21 cellular contexts compared by ENCODE assay signal in the genomic region with DNA sequence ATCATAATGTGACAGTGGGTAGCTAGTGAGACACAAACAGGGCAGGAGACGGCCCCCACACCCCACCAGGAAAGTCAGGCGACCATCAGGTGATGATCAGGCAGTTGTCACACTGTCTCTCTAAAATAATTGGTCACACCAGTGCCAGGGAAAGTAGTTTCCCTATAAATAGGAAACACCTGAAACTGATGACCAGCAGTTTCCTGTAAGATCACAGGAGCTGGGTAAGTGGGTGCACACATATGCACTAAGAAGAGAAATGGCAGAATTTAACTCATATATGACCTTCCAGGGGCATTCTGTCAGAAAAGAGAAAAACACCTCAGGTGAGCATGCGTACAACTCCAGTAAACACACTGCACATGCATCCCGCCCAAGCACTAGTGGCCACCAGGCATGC.
DNase-seq lines count a peak whose midpoint lies in the region; TF ChIP-seq lines count a peak whose summit lies in the region.
"Had no signal": no experiment of that assay in that cellular context is flagged by ENCODE, and none has a peak within 500 bp of the region (broad histone marks: within the 10 kb centered on the region; RNA-seq: fewer than 3 reads in every experiment).

No MANE protein-coding gene starts in this region.

- intact Hi-C loops in Caco-2 (cut with micrococcal nuclease; ENCODE audit: unreplicated experiment) (no loop called here), dorsolateral prefrontal cortex (cut with DNase I) (loop anchor here in 1 of 2 donors (10.0 kb wide), 1 partner anchor 206 kb away; no protein-coding TSS in a partner anchor)

- H3K79me2 ChIP-seq in GM23248 (ENCODE audit: insufficient read depth) (no peaks in the 10 kb centered on the region), smooth muscle cell (ENCODE audit: low read depth) (no peaks in the 10 kb centered on the region)

- CTCF ChIA-PET in Caco-2 (lab: Charles Lee): no interaction called here

- 21 to 25% methylated on average over 4 of the region's 4 CpGs for WGBS in GM23248 (ENCODE audit: low coverage in 1 of 2, low lambda C conversion rate in 2 of 2, missing lambda C conversion rate in 2 of 2), 2 experiments
- WGBS in smooth muscle cell (ENCODE audit: low lambda C conversion rate): 91% methylated on average over 4 of the region's 4 CpGs

- no peaks in the 10 kb centered on the region for H3F3A ChIP-seq in GM23248 (ENCODE audit: insufficient read depth)
- H3F3A ChIP-seq in smooth muscle cell (ENCODE audit: low read depth): no peaks in the 10 kb centered on the region

- no peaks in the 10 kb centered on the region for H3K4me1 ChIP-seq in Caco-2
- no peaks in the 10 kb centered on the region for H3K4me1 ChIP-seq in GM23248 (ENCODE audit: insufficient read depth)
- peaks cover 3% of the 10 kb centered on the region for H3K4me1 ChIP-seq in smooth muscle cell (ENCODE audit: low read depth)
- H3K4me1 ChIP-seq: HAP-1 had no signal

- no peaks in the 10 kb centered on the region for H3K36me3 ChIP-seq in Caco-2 (ENCODE audit: control insufficient read depth, insufficient read depth, low read length)
- H3K36me3 ChIP-seq in GM23248 (ENCODE audit: low read depth): no peaks in the 10 kb centered on the region
- no peaks in the 10 kb centered on the region for H3K36me3 ChIP-seq in smooth muscle cell (ENCODE audit: low read depth)
- H3K36me3 ChIP-seq: BLaER1, HAP-1 had no signal

- H2AFZ ChIP-seq in GM23248 (no peak overlapping the region), smooth muscle cell (ENCODE audit: low read depth) (no peak overlapping the region)

- H3K36me3 Mint-ChIP-seq in Caco-2 (ENCODE audit: insufficient read depth, unreplicated experiment): no peaks in the 10 kb centered on the region
- H3K36me3 Mint-ChIP-seq: CD4-positive, CD25-positive, alpha-beta regulatory T cell; CD8-positive, alpha-beta T cell had no signal

- H3K27ac ChIP-seq in dorsolateral prefrontal cortex (peak overlapping the region in 46 of 59 donors; percentile 2 to 80 (median 52)), temporal lobe (ENCODE audit: low read depth, low read length) (peak overlapping the region; percentile 6), GM23248 (no peak overlapping the region), smooth muscle cell (ENCODE audit: low read depth) (no peak overlapping the region)
- H3K27ac ChIP-seq: 22Rv1, BLaER1, C4-2B had no signal

- H3K27me3 ChIP-seq in Caco-2 (replicated peaks; ENCODE audit: control insufficient read depth, insufficient read depth, low read length) (no peaks in the 10 kb centered on the region), dorsolateral prefrontal cortex (no peaks in the 10 kb centered on the region), GM23248 (replicated peaks; ENCODE audit: insufficient read depth) (no peaks in the 10 kb centered on the region), smooth muscle cell (ENCODE audit: low read depth) (no peaks in the 10 kb centered on the region)
- H3K27me3 ChIP-seq: BLaER1 had no signal

- no peaks in the 10 kb centered on the region for H3K9me2 ChIP-seq in GM23248 (ENCODE audit: insufficient read depth)

- H3K4me2 ChIP-seq in GM23248 (ENCODE audit: unreplicated experiment) (no peak overlapping the region), smooth muscle cell (no peak overlapping the region)
- H3K4me2 ChIP-seq: BLaER1 had no signal

- H3K9ac ChIP-seq in GM23248 (no peak overlapping the region), smooth muscle cell (ENCODE audit: low read depth) (no peak overlapping the region)
- H3K9ac ChIP-seq: BLaER1 had no signal

- H4K20me1 ChIP-seq in GM23248 (ENCODE audit: insufficient read depth) (no peaks in the 10 kb centered on the region; the same call in 1 of the 2 replicates), smooth muscle cell (ENCODE audit: low read depth) (no peaks in the 10 kb centered on the region)
- H4K20me1 ChIP-seq: BLaER1 had no signal

- H3K9me3 ChIP-seq in Caco-2 (no peaks in the 10 kb centered on the region), GM23248 (ENCODE audit: low read depth) (no peaks in the 10 kb centered on the region), smooth muscle cell (replicated peaks; ENCODE audit: low read depth) (no peaks in the 10 kb centered on the region)
- H3K9me3 ChIP-seq: BLaER1, HAP-1 had no signal

- no peaks in the 10 kb centered on the region for H3K4me1 Mint-ChIP-seq in Caco-2 (ENCODE audit: low read depth, unreplicated experiment)
- H3K4me1 Mint-ChIP-seq: B cell; CD4-positive, CD25-positive, alpha-beta regulatory T cell had no signal

- H3K9me3 Mint-ChIP-seq in Caco-2 (ENCODE audit: unreplicated experiment): no peaks in the 10 kb centered on the region

- H3K27ac Mint-ChIP-seq in Caco-2 (ENCODE audit: unreplicated experiment): peak overlapping the region; percentile 21
- H3K27ac Mint-ChIP-seq: B cell; CD4-positive, CD25-positive, alpha-beta regulatory T cell; CD8-positive, alpha-beta T cell; HFFc6 had no signal

- no TSS peak for BruUV-seq in Caco-2 (replicated peaks; lab: Mats Ljungman, UMichigan)

- in situ Hi-C loops in GM23248 (cut with MboI): no loop called here

- DNase-seq in Caco-2 (no peak), RPMI8226 (peak; percentile 9), dorsolateral prefrontal cortex (no peak), anterior cingulate cortex (lab: John Stamatoyannopoulos, UW) (no peak), GM23248 (no peak), smooth muscle cell (lab: John Stamatoyannopoulos, UW; ENCODE audit: unreplicated experiment) (no peak)
- DNase-seq: CD4-positive, CD25-positive, alpha-beta regulatory T cell; CD8-positive, alpha-beta T cell; DMS 273 treated with DMSO at 0.1 percent for 48 hours; DMS79; EL; GDM1; GOT3; HFFc6 had no signal

- H3K4me3 Mint-ChIP-seq in Caco-2 (ENCODE audit: unreplicated experiment): no peak overlapping the region
- H3K4me3 Mint-ChIP-seq: B cell; CD4-positive, CD25-positive, alpha-beta regulatory T cell; CD8-positive, alpha-beta T cell; HFFc6 had no signal

- TF ChIP-seq CTCF in Caco-2 (IDR thresholded peaks at IDR 0.05; ENCODE audit: insufficient read depth in 1 of 2, low read depth in 1 of 2, low read length in 1 of 2, severe bottlenecking in 1 of 2, unreplicated experiment in 1 of 2): no peak
- no peak for TF ChIP-seq CTCF in dorsolateral prefrontal cortex (IDR thresholded peaks at IDR 0.05 in 54 of 56, conservative IDR thresholded peaks at IDR 0.05 in 2 of 56; ENCODE audit: low read depth in 1 of 56, partially characterized antibody in 56 of 56)
- no peak for TF ChIP-seq CTCF in smooth muscle cell (IDR thresholded peaks at IDR 0.05; ENCODE audit: borderline replicate concordance, insufficient read depth, poor library complexity, severe bottlenecking)

- POLR2A ChIA-PET in Caco-2 (lab: Charles Lee): no interaction called here

- no peaks in the 10 kb centered on the region for H3K27me3 Mint-ChIP-seq in Caco-2 (ENCODE audit: insufficient read depth, unreplicated experiment)
- H3K27me3 Mint-ChIP-seq: B cell; CD4-positive, CD25-positive, alpha-beta regulatory T cell had no signal

- H3K4me3 ChIP-seq in Caco-2 (ENCODE audit: low read depth, low read length): no peak overlapping the region
- no peak overlapping the region for H3K4me3 ChIP-seq in dorsolateral prefrontal cortex
- no peak overlapping the region for H3K4me3 ChIP-seq in GM23248
- H3K4me3 ChIP-seq in smooth muscle cell: no peak overlapping the region
- H3K4me3 ChIP-seq: BLaER1, GM12878, HAP-1 had no signal

Comparison
In these comparisons a context has a peak if more than half of its experiments do, and no peak if none do; other contexts are left out.
1. H3K27ac ChIP-seq: peak in dorsolateral prefrontal cortex (46 of 59) and temporal lobe (single experiment); none in GM23248 (single experiment) and smooth muscle cell (single experiment).